ENCODE assay signal across 8 cellular contexts in genomic region chr11:64152841-64153691, GRCh38. TPM values are rescaled to one million over a fixed set of nuclear protein-coding genes. Genes with fewer than 3 reads are reported as not detected.
DNase-seq lines count a peak whose midpoint lies in the region; ATAC-seq and TF ChIP-seq lines count a peak whose summit lies in the region.

No MANE protein-coding gene starts in this region.

- H3K4me2 ChIP-seq in neural cell (ENCODE audit: low read length) = no peak overlapping the region

- no peaks in the 10 kb centered on the region for H3K9me3 ChIP-seq in NT2/D1 (ENCODE audit: insufficient read depth, low read length)
- H3K9me3 ChIP-seq in esophagus squamous epithelium = no peaks in the 10 kb centered on the region
- no peaks in the 10 kb centered on the region for H3K9me3 ChIP-seq in neural cell (ENCODE audit: low read length)
- no peaks in the 10 kb centered on the region for H3K9me3 ChIP-seq in stomach smooth muscle (ENCODE audit: control insufficient read depth in 2 of 2, low read length in 2 of 2)

- H3K27me3 ChIP-seq in NT2/D1 (ENCODE audit: insufficient read depth, insufficient read length) = peaks cover 16% of the 10 kb centered on the region
- no peaks in the 10 kb centered on the region for H3K27me3 ChIP-seq in esophagus squamous epithelium
- no peaks in the 10 kb centered on the region for H3K27me3 ChIP-seq in neural cell (ENCODE audit: insufficient read depth, low read depth, low read length)
- no peaks in the 10 kb centered on the region for H3K27me3 ChIP-seq in stomach smooth muscle (ENCODE audit: control insufficient read depth in 1 of 2, insufficient read depth in 2 of 2, low read length in 2 of 2)

- no peaks in the 10 kb centered on the region for H3K79me2 ChIP-seq in neural cell (replicated peaks; ENCODE audit: insufficient read depth, low read length)

- no peaks in the 10 kb centered on the region for H3K36me3 ChIP-seq in NT2/D1 (ENCODE audit: insufficient read depth, insufficient read length, low read length)
- H3K36me3 ChIP-seq in esophagus squamous epithelium = peaks cover 0 to 28% (median 0%) of the 10 kb centered on the region in 3 donors
- no peaks in the 10 kb centered on the region for H3K36me3 ChIP-seq in neural cell (ENCODE audit: insufficient read depth, low read length)
- H3K36me3 ChIP-seq in stomach smooth muscle (ENCODE audit: control insufficient read depth in 2 of 2, insufficient read depth in 2 of 2, low read length in 2 of 2) = no peaks in the 10 kb centered on the region

- H3K9ac ChIP-seq in NT2/D1 (ENCODE audit: insufficient read length, low read depth) (peak overlapping the region; percentile 65), neural cell (ENCODE audit: low read length) (no peak overlapping the region), stomach smooth muscle (ENCODE audit: low read length in 2 of 2) (no peak overlapping the region)

- TF ChIP-seq EP300 in neural cell (conservative IDR thresholded peaks at IDR 0.05; ENCODE audit: poor library complexity, severe bottlenecking) = no peak

- ATAC-seq in HG02759 (IDR thresholded peaks at IDR 0.05; ENCODE audit: unreplicated experiment) = peak; percentile 70
- no peak for ATAC-seq in HG03095 (IDR thresholded peaks at IDR 0.05; ENCODE audit: unreplicated experiment)

- DNase-seq in ELF-1 (ENCODE audit: low read depth, low spot score) = peak; percentile 81
- no peak for DNase-seq in NT2/D1 (ENCODE audit: low read depth, low spot score)
- DNase-seq in activated T-cell treated with anti-CD3 and anti-CD28 coated beads for 24 hours (ENCODE audit: low read depth) = peak; percentile 61
- no peak for DNase-seq in esophagus squamous epithelium (lab: John Stamatoyannopoulos, UW)

- peak; percentile 92 to 100 (median 98) for TF ChIP-seq CTCF in esophagus squamous epithelium (IDR thresholded peaks at IDR 0.05)
- peak; percentile 96 for TF ChIP-seq CTCF in neural cell (IDR thresholded peaks at IDR 0.05; ENCODE audit: poor library complexity, severe bottlenecking)

- no peak for TF ChIP-seq POLR2A in esophagus squamous epithelium (IDR thresholded peaks at IDR 0.05)

- H3K4me3 ChIP-seq in NT2/D1 (ENCODE audit: insufficient read length, low read depth) (no peak overlapping the region), esophagus squamous epithelium (peak overlapping the region in 1 of 4 donors; percentile 41), neural cell (ENCODE audit: low read length) (no peak overlapping the region), stomach smooth muscle (ENCODE audit: low read length in 2 of 2) (peak overlapping the region; percentile 12 to 47)

- no peak overlapping the region for H3K27ac ChIP-seq in esophagus squamous epithelium
- no peak overlapping the region for H3K27ac ChIP-seq in neural cell (ENCODE audit: low read length)
- H3K27ac ChIP-seq in stomach smooth muscle (ENCODE audit: low read length) = no peak overlapping the region

- TF ChIP-seq RAD21 in neural cell (conservative IDR thresholded peaks at IDR 0.05) = peak; percentile 91

- intact Hi-C loops in esophagus squamous epithelium (cut with DNase I) = no loop called here

- no peaks in the 10 kb centered on the region for H4K20me1 ChIP-seq in neural cell (ENCODE audit: insufficient read depth)

- no peaks in the 10 kb centered on the region for H3K9me2 ChIP-seq in neural cell (ENCODE audit: insufficient read depth, low read length)

- no peaks in the 10 kb centered on the region for H3F3A ChIP-seq in neural cell (ENCODE audit: insufficient read depth, low read length, poor library complexity, severe bottlenecking)

- 10% methylated on average over 2 to 4 of the region's 23 CpGs for WGBS in esophagus squamous epithelium, 2 donors

- peaks cover 27% of the 10 kb centered on the region for H3K4me1 ChIP-seq in NT2/D1 (ENCODE audit: insufficient read depth, insufficient read length)
- H3K4me1 ChIP-seq in esophagus squamous epithelium = peaks cover 3 to 30% (median 11%) of the 10 kb centered on the region in 3 donors
- H3K4me1 ChIP-seq in stomach smooth muscle (ENCODE audit: control insufficient read depth, insufficient read depth, low read length) = peaks cover 29% of the 10 kb centered on the region

- no peak overlapping the region for H2AFZ ChIP-seq in neural cell (ENCODE audit: low read depth, low read length)

TF ChIP-seq in neural cell, 6 proteins besides CTCF, POLR2A, EP300 and RAD21:
- TF ChIP-seq SMC3 (conservative IDR thresholded peaks at IDR 0.05; ENCODE audit: poor library complexity) (peak; percentile 91), MXI1 (conservative IDR thresholded peaks at IDR 0.05; ENCODE audit: poor library complexity, severe bottlenecking) (no peak)

RNA-seq across cellular contexts. Expression of gene MACROD1, which starts 12.8 kb away (rescaled TPM):
- 10 to 100 TPM; 10.4 to 31.5 (median 19.5) TPM for total RNA-seq in esophagus squamous epithelium
- polyA plus RNA-seq in neural cell = 19.9 and 30.8 TPM in 2 replicates
- 7.8 and 8.2 TPM in 2 replicates for polyA minus RNA-seq in neural cell

RNA-seq across cellular contexts. Expression of gene STIP1, which starts 32.9 kb away (rescaled TPM):
- 100 to 1,000 TPM in 2 of 4 donors, 10 to 100 TPM in 2; 81.6 to 116 (median 104) TPM for total RNA-seq in esophagus squamous epithelium
- 161 and 174 TPM in 2 replicates for polyA plus RNA-seq in neural cell
- 116 and 139 TPM in 2 replicates for polyA minus RNA-seq in neural cell

RNA-seq across cellular contexts. Expression of gene FERMT3, which starts 53.5 kb away (rescaled TPM):
- 10 to 100 TPM in 2 of 4 donors, 1 to 10 TPM in 2; 3.8 to 16.9 (median 10.6) TPM for total RNA-seq in esophagus squamous epithelium
- polyA plus RNA-seq in neural cell = 0.89 TPM in 1 of 2 replicates, not detected in the other
- 0.73 and 0.81 TPM in 2 replicates for polyA minus RNA-seq in neural cell

Comparison
In these comparisons a context has a peak if more than half of its experiments do, and no peak if none do; other contexts are left out.
1. DNase-seq: peak in ELF-1 (single experiment) and activated T-cell treated with anti-CD3 and anti-CD28 coated beads for 24 hours (single experiment); none in NT2/D1 (single experiment) and esophagus squamous epithelium (single experiment).
2. H3K4me3 ChIP-seq: peak in stomach smooth muscle (2 of 2); none in NT2/D1 (single experiment) and neural cell (single experiment).